ENCODE assay signal across 8 cellular contexts in genomic region chr4:25863347-25863784, GRCh38. TPM values are rescaled to one million over a fixed set of nuclear protein-coding genes. Genes with fewer than 3 reads are reported as not detected.
DNase-seq lines count a peak whose midpoint lies in the region; ATAC-seq and TF ChIP-seq lines count a peak whose summit lies in the region.

No MANE protein-coding gene starts in this region.

- no peak overlapping the region for H3K27ac ChIP-seq in RWPE2 (ENCODE audit: poor library complexity, severe bottlenecking)

- H3K27me3 ChIP-seq in RWPE2 (ENCODE audit: insufficient read depth, poor library complexity, severe bottlenecking) = no peaks in the 10 kb centered on the region

- H3K9me3 Mint-ChIP-seq in endothelial cell (ENCODE audit: unreplicated experiment) = no peaks in the 10 kb centered on the region
- peaks cover 0 to 3% (median 0%) of the 10 kb centered on the region in 9 donors for H3K9me3 Mint-ChIP-seq in naive thymus-derived CD8-positive, alpha-beta T cell

- H3K4me1 ChIP-seq in RWPE2 (ENCODE audit: insufficient read depth, poor library complexity, severe bottlenecking) = peaks cover 19% of the 10 kb centered on the region

- no peak overlapping the region for H3K27ac Mint-ChIP-seq in endothelial cell (ENCODE audit: unreplicated experiment)
- H3K27ac Mint-ChIP-seq in naive thymus-derived CD8-positive, alpha-beta T cell = peak overlapping the region in 8 of 10 donors; percentile 48 to 85 (median 59)

- TF ChIP-seq CTCF in GM12875 (IDR thresholded peaks at IDR 0.05; ENCODE audit: borderline replicate concordance, insufficient read depth, low read depth, low read length) (peak; percentile 57), RWPE2 (IDR thresholded peaks at IDR 0.05; ENCODE audit: poor library complexity, severe bottlenecking) (peak; percentile 19), endothelial cell (IDR thresholded peaks at IDR 0.05; ENCODE audit: unreplicated experiment) (peak; percentile 16)

- H3K4me3 Mint-ChIP-seq in endothelial cell (ENCODE audit: unreplicated experiment) = peak overlapping the region; percentile 92
- H3K4me3 Mint-ChIP-seq in naive thymus-derived CD8-positive, alpha-beta T cell = peak overlapping the region; percentile 73 to 88 (median 80)

- peaks cover 5% of the 10 kb centered on the region for H3K36me3 Mint-ChIP-seq in endothelial cell (ENCODE audit: low read depth, unreplicated experiment)
- H3K36me3 Mint-ChIP-seq in naive thymus-derived CD8-positive, alpha-beta T cell = peaks cover 0 to 5% (median 0%) of the 10 kb centered on the region in 3 donors

- H3K36me3 ChIP-seq in RWPE2 (ENCODE audit: low read depth) = no peaks in the 10 kb centered on the region

- H3K4me1 Mint-ChIP-seq in endothelial cell (ENCODE audit: unreplicated experiment) = peaks cover 67% of the 10 kb centered on the region
- H3K4me1 Mint-ChIP-seq in naive thymus-derived CD8-positive, alpha-beta T cell = peaks cover 19 to 65% (median 39%) of the 10 kb centered on the region in 4 donors

- H3K9me3 ChIP-seq in RWPE2 (ENCODE audit: severe bottlenecking) = peaks cover 1% of the 10 kb centered on the region

- H3K27me3 Mint-ChIP-seq in endothelial cell (ENCODE audit: unreplicated experiment) = peaks cover 19% of the 10 kb centered on the region
- H3K27me3 Mint-ChIP-seq in naive thymus-derived CD8-positive, alpha-beta T cell = peaks cover 0 to 2% (median 0%) of the 10 kb centered on the region in 5 donors

- ATAC-seq in RWPE2 (ENCODE audit: low read depth) = no peak
- no peak for ATAC-seq in naive thymus-derived CD8-positive, alpha-beta T cell
- no peak for ATAC-seq in HG03354 (IDR thresholded peaks at IDR 0.05; ENCODE audit: poor library complexity, severe bottlenecking, unreplicated experiment)
- no peak for ATAC-seq in HG02981 (IDR thresholded peaks at IDR 0.05; ENCODE audit: unreplicated experiment)
- no peak for ATAC-seq in HG02571 (IDR thresholded peaks at IDR 0.05; ENCODE audit: unreplicated experiment)
- no peak for ATAC-seq in HG03442 (IDR thresholded peaks at IDR 0.05; ENCODE audit: unreplicated experiment)

- DNase-seq in RWPE2 (ENCODE audit: low spot score) (no peak), endothelial cell (ENCODE audit: low spot score) (peak; percentile 17)
- no peak for DNase-seq in naive thymus-derived CD8-positive, alpha-beta T cell

- peak overlapping the region; percentile 87 for H3K4me3 ChIP-seq in GM12875 (ENCODE audit: low read depth, low read length)
- no peak overlapping the region for H3K4me3 ChIP-seq in RWPE2 (ENCODE audit: severe bottlenecking)

- POLR2A ChIA-PET in naive thymus-derived CD8-positive, alpha-beta T cell (lab: Charles Lee) = interaction anchor here (2.7 kb wide), 1 partner anchor 50 kb away, joined by 8 read pairs; the partner anchor contains the start of gene SMIM20

RNA-seq across cellular contexts. Expression of gene SEL1L3, which starts 0.6 kb away (rescaled TPM):
- total RNA-seq in endothelial cell (ENCODE audit: unreplicated experiment) = 91.8 TPM
- 10 to 100 TPM; 52.7 to 57.2 TPM for total RNA-seq in naive thymus-derived CD8-positive, alpha-beta T cell
- polyA plus RNA-seq in naive thymus-derived CD8-positive, alpha-beta T cell = 10 to 100 TPM; 19.2 to 35.1 (median 30.4) TPM

RNA-seq across cellular contexts. Expression of gene SMIM20, which starts 50.7 kb away (rescaled TPM):
- 22.5 TPM for total RNA-seq in endothelial cell (ENCODE audit: unreplicated experiment)
- total RNA-seq in naive thymus-derived CD8-positive, alpha-beta T cell = 10 to 100 TPM; 19.4 to 20.0 TPM
- polyA plus RNA-seq in naive thymus-derived CD8-positive, alpha-beta T cell = 10 to 100 TPM; 64.1 to 76.4 (median 65.8) TPM
